23 cellular contexts compared by ENCODE assay signal in the genomic region with DNA sequence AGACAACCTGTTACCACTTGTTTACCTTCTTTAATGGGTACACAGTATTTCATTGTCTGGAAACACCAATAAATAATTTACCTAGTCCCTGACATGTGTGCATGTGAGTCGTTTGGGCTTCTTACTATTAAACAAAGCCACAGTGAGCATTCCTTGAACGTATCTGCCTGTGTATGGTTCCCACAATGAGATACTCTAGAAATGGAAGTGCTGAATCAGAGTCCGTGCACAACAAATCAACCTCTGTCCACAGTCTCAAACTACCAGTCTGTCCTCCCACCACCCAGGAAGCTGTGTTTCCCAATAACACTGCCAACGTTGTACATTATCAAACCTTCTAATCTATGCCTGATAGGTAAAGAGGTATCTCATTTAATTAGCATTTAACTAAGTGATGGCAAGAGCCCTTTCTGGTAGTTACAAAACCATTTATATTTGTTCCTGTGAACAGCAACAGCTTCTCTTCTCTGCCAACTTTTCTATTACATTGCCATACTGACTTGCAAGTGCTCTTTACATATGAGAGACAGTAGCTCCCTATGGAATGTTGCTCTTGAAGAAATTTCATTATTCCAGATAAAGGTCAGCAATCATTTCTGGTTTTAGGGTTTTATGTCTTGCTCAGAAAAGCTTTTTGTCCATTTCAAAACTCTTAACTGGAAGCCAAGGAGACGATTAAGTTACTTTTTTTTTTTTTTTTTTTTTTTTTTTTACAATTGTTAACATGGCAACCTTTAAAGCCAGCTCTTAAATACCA. TPM values are rescaled to one million over a fixed set of nuclear protein-coding genes. Genes with fewer than 3 reads are reported as not detected.
A peak's percentile ranks its signal among the peaks of the same experiment; 100 is the strongest.
DNase-seq lines count a peak whose midpoint lies in the region; ATAC-seq and TF ChIP-seq lines count a peak whose summit lies in the region.
"Had no signal": no experiment of that assay in that cellular context is flagged by ENCODE, and none has a peak within 500 bp of the region (broad histone marks: within the 10 kb centered on the region; RNA-seq: fewer than 3 reads in every experiment).

No MANE protein-coding gene starts in this region.

- no peak overlapping the region for H3K27ac Mint-ChIP-seq in activated T-helper 1 cell treated with anti-CD3 and anti-CD28 coated beads, Interleukin-12 subunit alpha, Interleukin-12 subunit beta, Interleukin-2, Interleukin-4 antibody, amounts not matched to agents 30 ng/mL and 10 ng/mL and 1 ng/mL, durations not matched to agents 14 hours and 24 hours and 36 hours
- H3K27ac Mint-ChIP-seq: activated naive CD4-positive, alpha-beta T cell treated with anti-CD3 and anti-CD28 coated beads, Interleukin-2, amount 50 U/mL, for 72 hours; activated T-cell treated with anti-CD3 and anti-CD28 coated beads, Interleukin-2, amount 50 U/mL, for 72 hours; stimulated activated naive CD8-positive, alpha-beta T cell treated with anti-CD3 and anti-CD28 coated beads, Interleukin-15, amount 100 ng/mL, for 72 hours had no signal

- H3K27me3 ChIP-seq in cardiac muscle cell (no peaks in the 10 kb centered on the region), foreskin keratinocyte (no peaks in the 10 kb centered on the region), psoas muscle (ENCODE audit: insufficient read depth in 3 of 3, low read length in 2 of 3) (no peaks in the 10 kb centered on the region), aorta (ENCODE audit: control insufficient read depth in 1 of 2, insufficient read depth in 2 of 2, low read length in 1 of 2) (no peaks in the 10 kb centered on the region), A673 (replicated peaks; ENCODE audit: insufficient read depth, low read depth, low read length, poor library complexity) (no peaks in the 10 kb centered on the region), WERI-Rb-1 (ENCODE audit: insufficient read depth, low read depth, severe bottlenecking) (no peaks in the 10 kb centered on the region)
- H3K27me3 ChIP-seq: BLaER1, hepatocyte, SJSA1 had no signal

- H3K4me1 Mint-ChIP-seq in activated T-helper 1 cell treated with anti-CD3 and anti-CD28 coated beads, Interleukin-12 subunit alpha, Interleukin-12 subunit beta, Interleukin-2, Interleukin-4 antibody, amounts not matched to agents 30 ng/mL and 10 ng/mL and 1 ng/mL, durations not matched to agents 14 hours and 24 hours and 36 hours (ENCODE audit: low read depth) = peaks cover under 1% of the 10 kb centered on the region
- H3K4me1 Mint-ChIP-seq: stimulated activated naive CD8-positive, alpha-beta T cell treated with anti-CD3 and anti-CD28 coated beads, Interleukin-15, amount 100 ng/mL, for 72 hours had no signal

- peaks cover 18% of the 10 kb centered on the region for H3K27me3 Mint-ChIP-seq in activated T-helper 1 cell treated with anti-CD3 and anti-CD28 coated beads, Interleukin-12 subunit alpha, Interleukin-12 subunit beta, Interleukin-2, Interleukin-4 antibody, amounts not matched to agents 30 ng/mL and 10 ng/mL and 1 ng/mL, durations not matched to agents 14 hours and 24 hours and 36 hours (ENCODE audit: insufficient read depth)

- intact Hi-C loops in Right ventricle myocardium inferior (cut with DNase I) (no loop called here), psoas muscle (cut with DNase I) (no loop called here), aorta (cut with DNase I) (loop anchor here in 1 of 2 donors (10.0 kb wide), 1 partner anchor 64 kb away; no protein-coding TSS in a partner anchor), A673 (cut with micrococcal nuclease; ENCODE audit: unreplicated experiment) (no loop called here)
- intact Hi-C loops in activated T-helper 1 cell treated with anti-CD3 and anti-CD28 coated beads, Interleukin-12 subunit alpha, Interleukin-12 subunit beta, Interleukin-2, Interleukin-4 antibody, amounts not matched to agents 30 ng/mL and 10 ng/mL and 1 ng/mL, durations not matched to agents 14 hours and 24 hours and 36 hours (cut with micrococcal nuclease) = no loop called here

- H3K9me3 ChIP-seq in cardiac muscle cell (ENCODE audit: low read depth) (no peaks in the 10 kb centered on the region), psoas muscle (no peaks in the 10 kb centered on the region), aorta (ENCODE audit: control insufficient read depth, low read length) (no peaks in the 10 kb centered on the region), A673 (ENCODE audit: low read depth, low read length, poor library complexity, severe bottlenecking) (no peaks in the 10 kb centered on the region), WERI-Rb-1 (ENCODE audit: severe bottlenecking) (no peaks in the 10 kb centered on the region)
- H3K9me3 ChIP-seq: BLaER1, SJSA1 had no signal

- H3K27ac ChIP-seq in cardiac muscle cell = peak overlapping the region; percentile 26
- peak overlapping the region; percentile 6 for H3K27ac ChIP-seq in foreskin keratinocyte
- H3K27ac ChIP-seq in psoas muscle = peak overlapping the region; percentile 79
- H3K27ac ChIP-seq in aorta (ENCODE audit: low read depth in 1 of 2, low read length in 2 of 2) = peak overlapping the region; percentile 46 to 55
- H3K27ac ChIP-seq in A673 (ENCODE audit: low read depth, low read length, poor library complexity, severe bottlenecking) = no peak overlapping the region
- no peak overlapping the region for H3K27ac ChIP-seq in WERI-Rb-1
- H3K27ac ChIP-seq: BLaER1 had no signal

- H3K36me3 ChIP-seq in cardiac muscle cell (peaks cover 36% of the 10 kb centered on the region), psoas muscle (ENCODE audit: insufficient read depth in 1 of 2, low read depth in 1 of 2) (peaks cover 0 to 77% of the 10 kb centered on the region in 2 donors), aorta (ENCODE audit: control insufficient read depth in 1 of 2, insufficient read depth in 2 of 2, low read length in 1 of 2) (peaks cover 0 to 20% of the 10 kb centered on the region in 2 donors), A673 (ENCODE audit: insufficient read depth, low read length, poor library complexity, severe bottlenecking) (peaks cover 82% of the 10 kb centered on the region), WERI-Rb-1 (no peaks in the 10 kb centered on the region)
- H3K36me3 ChIP-seq: BLaER1 had no signal

- no TSS peak for BruUV-seq in A673 (replicated peaks; lab: Mats Ljungman, UMichigan)

- H3K36me3 Mint-ChIP-seq in activated T-helper 1 cell treated with anti-CD3 and anti-CD28 coated beads, Interleukin-12 subunit alpha, Interleukin-12 subunit beta, Interleukin-2, Interleukin-4 antibody, amounts not matched to agents 30 ng/mL and 10 ng/mL and 1 ng/mL, durations not matched to agents 14 hours and 24 hours and 36 hours (ENCODE audit: low read depth) = no peaks in the 10 kb centered on the region
- H3K36me3 Mint-ChIP-seq: activated naive CD4-positive, alpha-beta T cell treated with anti-CD3 and anti-CD28 coated beads, Interleukin-2, amount 50 U/mL, for 72 hours had no signal

- POLR2A ChIA-PET in A673 (lab: Charles Lee; ENCODE audit: low non-redundant PET) = no interaction called here

- no peak overlapping the region for H3K4me3 Mint-ChIP-seq in activated T-helper 1 cell treated with anti-CD3 and anti-CD28 coated beads, Interleukin-12 subunit alpha, Interleukin-12 subunit beta, Interleukin-2, Interleukin-4 antibody, amounts not matched to agents 30 ng/mL and 10 ng/mL and 1 ng/mL, durations not matched to agents 14 hours and 24 hours and 36 hours
- H3K4me3 Mint-ChIP-seq: activated T-cell treated with anti-CD3 and anti-CD28 coated beads, Interleukin-2, amount 50 U/mL, for 72 hours; stimulated activated naive CD8-positive, alpha-beta T cell treated with anti-CD3 and anti-CD28 coated beads, Interleukin-15, amount 100 ng/mL, for 72 hours had no signal

- H3K4me3 ChIP-seq in cardiac muscle cell (no peak overlapping the region), psoas muscle (no peak overlapping the region), aorta (ENCODE audit: low read length in 2 of 2) (no peak overlapping the region), A673 (ENCODE audit: low read depth, low read length, poor library complexity, severe bottlenecking) (no peak overlapping the region), WERI-Rb-1 (ENCODE audit: low read depth, low read length) (no peak overlapping the region)
- H3K4me3 ChIP-seq: BLaER1, hepatocyte, SJSA1 had no signal

- ATAC-seq in Right ventricle myocardium inferior (no peak), foreskin keratinocyte (no peak), psoas muscle (no peak), aorta (ENCODE audit: low FRiP score) (no peak)
- ATAC-seq: activated CD4-positive, CD25-positive, alpha-beta regulatory T cell treated with anti-CD3 and anti-CD28 coated beads, Interleukin-2, amount 50 U/mL, for 24 hours; activated naive CD4-positive, alpha-beta T cell treated with anti-CD3 and anti-CD28 coated beads, Interleukin-2, amount 50 U/mL, for 72 hours; activated T-cell treated with anti-CD3 and anti-CD28 coated beads, Interleukin-2, amount 50 U/mL, for 72 hours; stimulated activated naive CD8-positive, alpha-beta T cell treated with anti-CD3 and anti-CD28 coated beads, Interleukin-15, amount 100 ng/mL, for 72 hours had no signal

- no peaks in the 10 kb centered on the region for H3K9me3 Mint-ChIP-seq in activated T-helper 1 cell treated with anti-CD3 and anti-CD28 coated beads, Interleukin-12 subunit alpha, Interleukin-12 subunit beta, Interleukin-2, Interleukin-4 antibody, amounts not matched to agents 30 ng/mL and 10 ng/mL and 1 ng/mL, durations not matched to agents 14 hours and 24 hours and 36 hours
- H3K9me3 Mint-ChIP-seq: activated naive CD4-positive, alpha-beta T cell treated with anti-CD3 and anti-CD28 coated beads, Interleukin-2, amount 50 U/mL, for 72 hours; activated T-cell treated with anti-CD3 and anti-CD28 coated beads, Interleukin-2, amount 50 U/mL, for 72 hours; stimulated activated naive CD8-positive, alpha-beta T cell treated with anti-CD3 and anti-CD28 coated beads, Interleukin-15, amount 100 ng/mL, for 72 hours had no signal

- no peak for TF ChIP-seq CTCF in cardiac muscle cell (IDR thresholded peaks at IDR 0.05; ENCODE audit: low read depth, low read length)
- no peak for TF ChIP-seq CTCF in foreskin keratinocyte (conservative IDR thresholded peaks at IDR 0.05)
- no peak for TF ChIP-seq CTCF in psoas muscle (IDR thresholded peaks at IDR 0.05)
- no peak for TF ChIP-seq CTCF in A673 (conservative IDR thresholded peaks at IDR 0.05; ENCODE audit: low read depth, low read length)
- TF ChIP-seq CTCF in WERI-Rb-1 (IDR thresholded peaks at IDR 0.05; ENCODE audit: low read depth, low read length) = no peak

- DNase-seq in cardiac muscle cell (ENCODE audit: low read depth in 1 of 2, low spot score in 1 of 2) = no peak
- no peak for DNase-seq in Right ventricle myocardium inferior (ENCODE audit: missing footprints)
- DNase-seq in foreskin keratinocyte = no peak
- no peak for DNase-seq in psoas muscle
- no peak for DNase-seq in aorta
- DNase-seq in A673 (ENCODE audit: low spot score) = no peak
- no peak for DNase-seq in WERI-Rb-1
- no peak for DNase-seq in activated T-helper 1 cell treated with anti-CD3 and anti-CD28 coated beads, Interleukin-12 subunit alpha, Interleukin-12 subunit beta, Interleukin-2, Interleukin-4 antibody, amounts not matched to agents 30 ng/mL and 10 ng/mL and 1 ng/mL, durations not matched to agents 14 hours and 24 hours and 36 hours (ENCODE audit: low spot score)
- DNase-seq: 8988T; activated CD8-positive, alpha-beta memory T cell treated with anti-CD3 and anti-CD28 coated beads for 24 hours; activated T-cell treated with anti-CD3 and anti-CD28 coated beads, Interleukin-2, amount 50 U/mL, for 72 hours; kidney; NCI-H1048; NCI-H2081 treated with DMSO at 0.1 percent for 48 hours; NCI-H524 treated with DMSO at 0.1 percent for 48 hours; OCI-M1; stimulated activated CD4-positive, alpha-beta T cell treated with anti-CD3 and anti-CD28 coated beads, Interleukin-1b, Interleukin-23, amount 100 ng/mL, for 48 hours; stimulated activated naive CD8-positive, alpha-beta T cell treated with anti-CD3 and anti-CD28 coated beads, Interleukin-15, amount 100 ng/mL, for 72 hours had no signal

- H3K4me1 ChIP-seq in cardiac muscle cell (ENCODE audit: low read depth) (peaks cover 53% of the 10 kb centered on the region), foreskin keratinocyte (peaks cover 40% of the 10 kb centered on the region), psoas muscle (peaks cover 59% of the 10 kb centered on the region), aorta (ENCODE audit: control insufficient read depth in 1 of 2, insufficient read depth in 2 of 2, low read length in 2 of 2) (peaks cover 6 to 18% of the 10 kb centered on the region in 2 donors), A673 (ENCODE audit: insufficient read depth, low read length, poor library complexity, severe bottlenecking) (peaks cover 6% of the 10 kb centered on the region)
- H3K4me1 ChIP-seq: BLaER1 had no signal

- 42 to 69% (median 44%) methylated on average over 5 of the region's 5 CpGs for WGBS in psoas muscle, 3 donors
- 4 to 8% methylated on average over 5 of the region's 5 CpGs for WGBS in aorta, 2 donors

- CTCF ChIA-PET in A673 (lab: Charles Lee) = no interaction called here

RNA-seq across cellular contexts. Expression of a gene that starts 14.7 kb away (rescaled TPM):
- total RNA-seq in cardiac muscle cell (45.3 and 53.2 TPM in 2 replicates), Right ventricle myocardium inferior (24.4 TPM), foreskin keratinocyte (150 and 236 TPM in 2 replicates), psoas muscle (10 to 100 TPM; 10.4 to 35.4 (median 16.0) TPM), aorta (100 to 1,000 TPM; 133 to 226 TPM), A673 (2021) (42.9 and 57.5 TPM in 2 replicates)
- polyA plus RNA-seq in cardiac muscle cell (18.3 and 21.3 TPM in 2 replicates), foreskin keratinocyte (29.9 and 36.7 TPM in 2 replicates), psoas muscle (1 to 10 TPM; 5.4 to 6.5 (median 5.6) TPM), aorta (100 to 1,000 TPM in 1 of 2 donors, 10 to 100 TPM in 1; 22.4 to 166 TPM)
- total RNA-seq in activated T-helper 1 cell treated with anti-CD3 and anti-CD28 coated beads, Interleukin-12 subunit alpha, Interleukin-12 subunit beta, Interleukin-2, Interleukin-4 antibody, amounts not matched to agents 30 ng/mL and 10 ng/mL and 1 ng/mL, durations not matched to agents 14 hours and 24 hours and 36 hours = 1.3 and 1.4 TPM in 2 replicates

Comparison
In these comparisons a context has a peak if more than half of its experiments do, and no peak if none do; other contexts are left out.
1. H3K27ac ChIP-seq: peak in cardiac muscle cell (single experiment), foreskin keratinocyte (single experiment), psoas muscle (single experiment) and aorta (2 of 2); none in A673 (single experiment) and WERI-Rb-1 (single experiment).